13 cellular contexts compared by ENCODE assay signal in the genomic region with DNA sequence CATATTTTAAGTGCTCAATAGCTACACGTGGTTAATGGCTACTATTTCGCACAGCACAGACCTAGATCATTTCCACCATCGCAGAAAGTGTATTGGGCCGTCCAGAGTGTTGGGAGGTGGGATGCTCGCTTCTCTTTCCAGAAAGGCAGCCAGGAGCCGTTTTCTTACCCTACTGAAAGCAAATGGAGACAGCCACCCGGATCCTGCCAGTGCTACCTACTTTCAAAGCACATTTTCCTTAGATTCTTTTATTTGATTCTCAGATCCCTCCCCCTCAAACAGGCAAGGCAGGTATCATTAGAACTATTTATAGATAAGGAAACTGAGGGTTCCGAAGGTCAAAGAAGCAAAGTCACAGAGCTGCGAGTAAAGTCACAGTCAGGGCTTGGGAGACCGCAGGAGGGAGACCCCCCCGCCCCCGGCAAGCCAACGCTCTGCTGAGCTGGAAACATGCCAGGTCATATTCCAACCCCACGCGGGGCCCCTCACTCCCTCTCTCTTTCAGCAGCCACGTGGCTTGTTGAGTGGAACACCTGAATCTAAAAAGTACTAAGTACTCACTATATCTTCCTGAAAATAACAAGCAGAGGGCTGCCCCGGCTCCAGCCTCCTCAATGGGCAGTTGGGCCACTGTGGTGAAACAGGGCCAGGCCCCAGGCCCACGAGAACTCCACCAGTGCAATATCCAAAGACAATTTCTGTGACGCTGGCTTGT. TPM values are rescaled to one million over a fixed set of nuclear protein-coding genes. Genes with fewer than 3 reads are reported as not detected.
"Had no signal": no experiment of that assay in that cellular context is flagged by ENCODE, and none has a peak within 500 bp of the region (broad histone marks: within the 10 kb centered on the region; RNA-seq: fewer than 3 reads in every experiment).

No MANE protein-coding gene starts in this region.

- DNase-seq: activated B cell treated with CpG ODN at 0.5 μM for 24 hours; activated CD4-positive, alpha-beta T cell treated with anti-CD3 and anti-CD28 coated beads, Interleukin-2, amount 10 ng/mL, durations not matched to agents 7 days and 5 days; activated CD8-positive, alpha-beta memory T cell treated with anti-CD3 and anti-CD28 coated beads for 24 hours; activated T-cell treated with anti-CD3 and anti-CD28 coated beads for 4 hours; brain microvascular endothelial cell; foreskin melanocyte; natural killer cell; psoas muscle; stimulated activated CD4-positive, alpha-beta T cell treated with anti-CD3 and anti-CD28 coated beads, Interleukin-15, amount 100 ng/mL, for 24 hours; stimulated activated CD4-positive, alpha-beta T cell treated with anti-CD3 and anti-CD28 coated beads, Interleukin-4, amount 100 ng/mL, for 24 hours; T-helper 2 cell had no signal

- ATAC-seq: activated T-helper 17 cell treated with anti-CD3 and anti-CD28 coated beads, Interleukin-2, amount 50 U/mL, for 72 hours; natural killer cell had no signal

- H3K9me3 ChIP-seq: psoas muscle, tibial artery had no signal

- H3K27ac ChIP-seq: brain microvascular endothelial cell, psoas muscle, tibial artery had no signal

- H3K27me3 ChIP-seq: brain microvascular endothelial cell, tibial artery had no signal

- H3K4me3 ChIP-seq: psoas muscle, tibial artery had no signal

- H3K36me3 ChIP-seq: brain microvascular endothelial cell, tibial artery had no signal

- H3K4me1 ChIP-seq: psoas muscle had no signal

RNA-seq across cellular contexts. Expression of gene PRIMA1, which starts 36.2 kb away (rescaled TPM):
- total RNA-seq: activated B cell treated with CpG ODN at 0.5 μM for 24 hours; activated CD4-positive, alpha-beta T cell treated with anti-CD3 and anti-CD28 coated beads, Interleukin-2, amount 10 ng/mL, durations not matched to agents 7 days and 5 days; activated T-helper 17 cell treated with anti-CD3 and anti-CD28 coated beads, Interleukin-2, amount 50 U/mL, for 72 hours; natural killer cell had no signal
